ENCODE assay signal across 8 cellular contexts in genomic region chrX:132216806-132217202, GRCh38. TPM values are rescaled to one million over a fixed set of nuclear protein-coding genes. Genes with fewer than 3 reads are reported as not detected.
DNase-seq lines count a peak whose midpoint lies in the region; ATAC-seq and TF ChIP-seq lines count a peak whose summit lies in the region.

No MANE protein-coding gene starts in this region.

- H3K9me3 ChIP-seq in HAP-1 (no peaks in the 10 kb centered on the region), SJSA1 (replicated peaks) (no peaks in the 10 kb centered on the region)

- H3K36me3 ChIP-seq in GM06990 (ENCODE audit: control insufficient read depth, insufficient read depth, low read length) (no peaks in the 10 kb centered on the region), HAP-1 (replicated peaks) (peaks cover 14% of the 10 kb centered on the region), SJSA1 (peaks cover 18% of the 10 kb centered on the region)

- peak overlapping the region; percentile 92 for H3K27ac ChIP-seq in SJSA1

- H3K4me3 Mint-ChIP-seq in nephron, result peak overlapping the region; percentile 92 to 99 (median 96)

- peaks cover 56% of the 10 kb centered on the region for H3K4me1 Mint-ChIP-seq in nephron

- H3K4me1 ChIP-seq in HAP-1 (peaks cover 18% of the 10 kb centered on the region), SJSA1 (replicated peaks) (no peaks in the 10 kb centered on the region; the same call in 1 of the 2 replicates)

- H3K27ac Mint-ChIP-seq in nephron, result peak overlapping the region; percentile 99

- no peaks in the 10 kb centered on the region for H3K27me3 ChIP-seq in GM06990 (replicated peaks; ENCODE audit: control insufficient read depth, insufficient read depth, low read length)
- no peaks in the 10 kb centered on the region for H3K27me3 ChIP-seq in HAP-1 (ENCODE audit: low read depth)
- H3K27me3 ChIP-seq in SJSA1 (replicated peaks), result no peaks in the 10 kb centered on the region

- peaks cover 26% of the 10 kb centered on the region for H3K36me3 Mint-ChIP-seq in nephron (ENCODE audit: low read depth)

- TF ChIP-seq CTCF in GM06990 (IDR thresholded peaks at IDR 0.05; ENCODE audit: insufficient read depth, low read length, poor library complexity, severe bottlenecking) (no peak), nephron (IDR thresholded peaks at IDR 0.05; ENCODE audit: unreplicated experiment in 3 of 3) (no peak)

- in situ Hi-C loops in HAP-1 (cut with MboI; ENCODE audit: low sequenced_read_pairs), result loop anchor here (10.0 kb wide), 2 partner anchors 122 to 372 kb away; no protein-coding TSS in a partner anchor

- no peaks in the 10 kb centered on the region for H3K27me3 Mint-ChIP-seq in nephron (ENCODE audit: low read depth)

- H3K4me3 ChIP-seq in GM06990 (replicated peaks; ENCODE audit: low read depth, low read length) (peak overlapping the region; percentile 65), HAP-1 (peak overlapping the region; percentile 88), SJSA1 (peak overlapping the region; percentile 81)

- no peak for DNase-seq in GM06990 (ENCODE audit: extremely low read depth, insufficient read length)
- DNase-seq in HAP-1 (ENCODE audit: low spot score in 2 of 2), result peak in 1 of 2 experiments; percentile 39
- DNase-seq in SJSA1 (ENCODE audit: low read depth in 1 of 2, low spot score in 2 of 2), result no peak
- peak; percentile 26 for DNase-seq in effector CD4-positive, alpha-beta T cell
- no peak for DNase-seq in NCI-H1436 treated with DMSO at 0.1 percent for 48 hours (lab: John Stamatoyannopoulos, UW)
- DNase-seq in sciatic nerve (ENCODE audit: low spot score), result no peak
- DNase-seq in DMS114 treated with DMSO at 0.1 percent for 48 hours (lab: John Stamatoyannopoulos, UW; ENCODE audit: unreplicated experiment), result no peak

- no peaks in the 10 kb centered on the region for H3K9me3 Mint-ChIP-seq in nephron

- no peak for ATAC-seq in sciatic nerve

- intact Hi-C loops in sciatic nerve (cut with DNase I), result no loop called here

RNA-seq across cellular contexts. Expression of gene RAP2C, which starts 2.4 kb away (rescaled TPM):
- 20.0 and 43.0 TPM in 2 replicates for total RNA-seq in SJSA1 (2014; rRNA removed; shearing (Covaris generic))
- total RNA-seq in sciatic nerve, result 23.2 TPM
